ENCODE assay signal across 8 cellular contexts in the genomic region with DNA sequence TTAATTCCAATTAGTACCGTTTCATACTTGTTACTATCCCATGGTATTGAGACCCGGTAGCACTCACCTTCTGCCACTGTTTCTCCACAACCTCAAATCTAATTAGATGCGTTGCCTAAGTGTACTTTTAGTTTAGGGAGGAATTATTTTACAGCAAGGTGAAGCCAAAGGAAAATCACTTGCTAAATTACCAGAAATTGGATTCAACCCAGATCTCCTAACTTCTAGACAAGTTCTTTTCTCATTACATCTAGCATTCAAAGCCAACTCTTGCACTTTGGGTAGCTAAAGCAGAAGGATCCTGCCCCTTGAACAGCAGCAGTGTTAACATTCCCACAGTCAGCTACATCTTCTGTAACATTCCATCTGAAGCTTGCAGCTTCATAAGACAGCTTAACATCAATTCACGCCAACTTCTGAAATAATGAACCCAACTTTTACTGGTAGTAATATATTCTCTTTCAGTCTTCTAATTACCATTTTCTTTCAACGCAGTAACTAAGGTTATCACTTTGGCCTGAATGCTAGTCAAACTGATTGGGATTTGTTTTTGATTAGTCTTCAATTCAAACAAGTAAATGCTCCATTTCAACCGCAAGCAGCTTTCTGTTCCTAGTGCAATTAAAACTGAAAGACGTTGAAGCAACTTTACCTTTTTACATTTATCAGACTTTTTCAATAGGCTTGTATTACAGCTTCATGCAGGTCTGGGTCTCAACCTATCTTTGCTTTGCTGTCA. TPM values are rescaled to one million over a fixed set of nuclear protein-coding genes. Genes with fewer than 3 reads are reported as not detected.
DNase-seq lines count a peak whose midpoint lies in the region; ATAC-seq and TF ChIP-seq lines count a peak whose summit lies in the region.

No MANE protein-coding gene starts in this region.

- no peaks in the 10 kb centered on the region for H3K9me3 ChIP-seq in heart right ventricle

- 21 to 29% methylated on average over 7 of the region's 7 CpGs for WGBS in heart right ventricle, 2 donors

- H3K4me3 ChIP-seq in BJ (ENCODE audit: low read depth, low read length) (peak overlapping the region; percentile 97), heart right ventricle (peak overlapping the region; percentile 42 to 96 (median 78)), skin epidermis (peak overlapping the region; percentile 59 to 88 (median 78))

- DNase-seq in BJ (ENCODE audit: low read depth) (no peak), heart right ventricle (no peak), GM19240 (ENCODE audit: insufficient read length, low spot score) (no peak)
- DNase-seq in stimulated activated CD4-positive, alpha-beta T cell treated with anti-CD3 and anti-CD28 coated beads, Interleukin-2, amount 100 ng/mL, for 48 hours = no peak

- H3K4me1 ChIP-seq in heart right ventricle = peaks cover 0 to 43% (median 33%) of the 10 kb centered on the region in 9 donors

- H3K36me3 ChIP-seq in BJ (ENCODE audit: control insufficient read depth, insufficient read depth, low read length) = peaks cover 3% of the 10 kb centered on the region
- peaks cover 0 to 44% (median 12%) of the 10 kb centered on the region in 9 donors for H3K36me3 ChIP-seq in heart right ventricle

- intact Hi-C loops in heart right ventricle (cut with DNase I) = loop anchor here in 7 of 10 donors (1.0 to 10.0 kb wide), 5 partner anchors 9 to 467 kb away; partner anchors contain the start of genes COPS4 (in 4 of the 7), ENOPH1 (in 1 of the 7) and HNRNPDL (in 1 of the 7)

- H3K27ac ChIP-seq in VCaP (peak overlapping the region; percentile 98), heart right ventricle (peak overlapping the region in 9 of 10 donors; percentile 92 to 99 (median 97)), skin epidermis (peak overlapping the region in 20 of 21 experiments; percentile 79 to 99 (median 96))

- CTCF ChIA-PET in BJ (lab: Yijun Ruan, JAX) = interaction anchor here (1.1 kb wide), 1 partner anchor 392 kb away, joined by 3 read pairs; the partner anchor contains the start of gene COQ2

- no peaks in the 10 kb centered on the region for H3K27me3 ChIP-seq in BJ (ENCODE audit: control insufficient read depth, insufficient read depth, low read length)
- H3K27me3 ChIP-seq in heart right ventricle = no peaks in the 10 kb centered on the region

- TF ChIP-seq CTCF in BJ (IDR thresholded peaks at IDR 0.05; ENCODE audit: insufficient read depth, low read depth, low read length) = no peak
- no peak for TF ChIP-seq CTCF in VCaP (conservative IDR thresholded peaks at IDR 0.05)
- no peak for TF ChIP-seq CTCF in heart right ventricle (IDR thresholded peaks at IDR 0.05)

- ATAC-seq in GM21723 (IDR thresholded peaks at IDR 0.05; ENCODE audit: unreplicated experiment) (peak; percentile 14), heart right ventricle (peak in 1 of 8 donors; percentile 1), HG03520 (IDR thresholded peaks at IDR 0.05; ENCODE audit: unreplicated experiment) (no peak)

- POLR2A ChIA-PET in BJ (lab: Charles Lee) = no interaction called here

RNA-seq across cellular contexts. Expression of gene SEC31A, which starts 0.9 kb away (rescaled TPM):
- polyA plus RNA-seq in BJ (2011; rRNA removed) (404 and 451 TPM in 2 replicates), heart right ventricle (100 to 1,000 TPM in 1 of 2 donors, 10 to 100 TPM in 1; 82.5 to 121 TPM)
- polyA minus RNA-seq in BJ (2011; rRNA and poly(A)+ RNA removed) = 205 and 291 TPM in 2 replicates
- total RNA-seq in heart right ventricle = 100 to 1,000 TPM in 7 of 10 donors, 10 to 100 TPM in 3; 86.3 to 163 (median 124) TPM

RNA-seq across cellular contexts. Expression of gene THAP9, which starts 8.6 kb away (rescaled TPM):
- 1.8 and 2.8 TPM in 2 replicates for polyA plus RNA-seq in BJ (2011; rRNA removed)
- 1.5 and 3.4 TPM in 2 replicates for polyA minus RNA-seq in BJ (2011; rRNA and poly(A)+ RNA removed)
- 1 to 10 TPM; 3.5 to 9.1 (median 6.2) TPM for total RNA-seq in heart right ventricle
- polyA plus RNA-seq in heart right ventricle = 1 to 10 TPM; 1.9 to 5.4 TPM
